In the genomic region with DNA sequence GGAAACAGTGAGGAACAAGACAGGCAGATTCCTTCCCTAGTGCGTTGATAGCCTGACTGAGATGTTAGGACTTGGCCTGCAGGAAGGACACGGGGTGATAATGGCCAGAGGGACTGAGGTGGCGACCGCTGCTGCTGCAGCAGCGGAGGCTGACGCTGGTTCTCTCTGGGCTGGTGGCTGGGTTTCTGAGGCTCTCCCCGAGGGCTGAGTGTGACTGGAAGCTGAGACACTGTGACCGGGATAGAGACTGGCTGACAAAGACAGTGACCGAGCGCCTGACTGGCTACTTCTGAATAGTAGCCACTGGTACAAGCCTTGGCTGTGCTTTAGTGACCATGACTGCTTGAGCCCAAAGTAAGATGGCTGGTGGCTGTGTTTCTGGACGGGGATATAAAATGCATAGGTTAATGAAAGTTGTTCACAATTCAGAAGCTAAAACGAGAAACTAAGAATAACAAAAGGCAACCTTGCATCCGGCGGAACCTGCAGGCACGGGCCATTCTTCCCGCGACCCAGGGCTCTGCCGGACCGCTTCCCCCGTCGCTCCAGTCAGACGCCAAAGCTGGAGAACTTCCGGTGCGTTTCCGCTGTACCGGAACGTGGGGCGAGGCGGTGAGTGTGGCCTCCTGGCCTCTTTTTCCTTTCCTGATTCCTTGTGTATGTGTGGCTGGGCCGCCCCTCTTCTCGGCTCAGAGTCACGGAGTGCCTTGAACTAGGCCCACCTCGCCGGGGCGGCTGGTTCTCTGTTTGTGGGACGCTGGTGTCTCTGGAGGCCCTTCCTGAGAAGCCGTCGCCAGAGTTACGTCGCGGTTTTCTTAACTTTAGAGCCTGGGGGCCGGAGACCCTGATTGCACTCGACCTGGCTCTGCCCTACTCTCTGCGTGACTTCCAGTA, we compare ENCODE assay signal across 8 cellular contexts. TPM values are rescaled to one million over a fixed set of nuclear protein-coding genes. Genes with fewer than 3 reads are reported as not detected.
DNase-seq lines count a peak whose midpoint lies in the region; ATAC-seq and TF ChIP-seq lines count a peak whose summit lies in the region.

AAR2 (plus strand) TSS at position 587 of the 894 bp plus-strand sequence. CDS start 3,391 bp downstream, outside the sequence.

- TF ChIP-seq CTCF in epithelial cell of esophagus (IDR thresholded peaks at IDR 0.05; ENCODE audit: insufficient read depth, low read depth, low read length, missing control alignments) (no peak), mucosa of descending colon (IDR thresholded peaks at IDR 0.05) (no peak)

- H3K9ac ChIP-seq in HUES64 (ENCODE audit: low read depth, low read length): peak within 1 kb of the TSS; percentile 89

- peaks cover 6% of the 10 kb centered on the region; the same call in 1 of the 2 replicates for H3K4me1 ChIP-seq in HUES64 (ENCODE audit: insufficient read depth, low read length)
- H3K4me1 ChIP-seq in mucosa of descending colon (ENCODE audit: low read depth): peaks cover 18% of the 10 kb centered on the region

- H3K27ac ChIP-seq in HUES64 (ENCODE audit: low read depth, low read length): peak within 1 kb of the TSS; percentile 67

- intact Hi-C loops in mucosa of descending colon (cut with DNase I, micrococcal nuclease): no loop called here

- no peaks in the 10 kb centered on the region; the same call in 1 of the 2 replicates for H3K27me3 ChIP-seq in HUES64 (ENCODE audit: insufficient read depth, low read length)

- peak within 1 kb of the TSS; percentile 97 for H3K4me3 ChIP-seq in HUES64 (ENCODE audit: low read length)
- H3K4me3 ChIP-seq in epithelial cell of esophagus (ENCODE audit: low read length): peak within 1 kb of the TSS; percentile 94
- H3K4me3 ChIP-seq in mucosa of descending colon: peak within 1 kb of the TSS; percentile 59

- peak; percentile 70 for DNase-seq in A172 (ENCODE audit: low spot score)
- peak; percentile 69 for DNase-seq in OCI-M2 (lab: John Stamatoyannopoulos, UW; ENCODE audit: unreplicated experiment)
- peak; percentile 74 for DNase-seq in activated T-cell treated with anti-CD3 and anti-CD28 coated beads for 24 hours (ENCODE audit: low read depth)
- DNase-seq in epithelial cell of esophagus (ENCODE audit: low read depth): peak; percentile 82
- peak; percentile 81 to 86 (median 85) for DNase-seq in mucosa of descending colon
- DNase-seq in stimulated activated CD8-positive, alpha-beta memory T cell treated with anti-CD3 and anti-CD28 coated beads, Interleukin-2, amount 100 ng/mL, for 48 hours (ENCODE audit: low read depth in 2 of 2): peak; percentile 68 to 76

- 18% methylated on average over 44 of the region's 44 CpGs for WGBS in HUES64

- H3K9me3 ChIP-seq in HUES64 (ENCODE audit: insufficient read depth, low read depth, low read length): no peaks in the 10 kb centered on the region
- no peaks in the 10 kb centered on the region for H3K9me3 ChIP-seq in mucosa of descending colon

- ATAC-seq in GM18907 (IDR thresholded peaks at IDR 0.05; ENCODE audit: unreplicated experiment) (peak; percentile 89), mucosa of descending colon (peak; percentile 99)

- H3K36me3 ChIP-seq in HUES64 (ENCODE audit: insufficient read depth, low read length) (peaks cover 21% of the 10 kb centered on the region), mucosa of descending colon (ENCODE audit: low read depth) (no peaks in the 10 kb centered on the region)

RNA-seq across cellular contexts. Expression of gene AAR2, which starts in this region (rescaled TPM):
- total RNA-seq in A172 (2014; rRNA removed; shearing (Covaris generic)): 36.7 and 36.8 TPM in 2 replicates
- 31.7 TPM for polyA plus RNA-seq in HUES64 (2013, experiment 1 of 2)
- polyA plus RNA-seq in HUES64 (2013, experiment 2 of 2): 29.5 TPM
- total RNA-seq in mucosa of descending colon: 10 to 100 TPM; 19.5 to 24.8 (median 22.6) TPM

Comparison
In these comparisons a context has a peak if more than half of its experiments do, and no peak if none do; other contexts are left out.
1. Peak in every context shown above with its lines: DNase-seq, ATAC-seq, H3K4me3 ChIP-seq and H3K27ac ChIP-seq.